ENCODE assay signal across 21 cellular contexts in the genomic region with DNA sequence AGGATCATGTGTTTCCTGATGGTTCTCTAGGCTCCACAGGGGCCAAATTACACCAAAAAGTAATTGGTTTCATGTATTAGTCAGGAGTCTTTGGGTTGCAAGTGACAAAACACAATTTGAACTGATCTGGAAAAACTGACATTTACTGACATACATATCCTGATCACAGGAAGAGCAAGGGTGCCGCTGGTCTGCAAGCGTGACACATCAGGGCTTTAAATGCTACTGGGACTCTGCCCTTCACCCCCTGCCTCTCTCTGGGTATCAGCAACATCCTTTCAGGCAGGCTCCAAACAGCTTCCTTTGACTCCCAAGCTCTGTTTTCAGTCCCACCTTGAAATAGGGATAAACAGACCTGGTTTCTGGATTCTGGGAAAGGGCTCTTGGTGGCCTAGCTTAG.
"Had no signal": no experiment of that assay in that cellular context is flagged by ENCODE, and none has a peak within 500 bp of the region (broad histone marks: within the 10 kb centered on the region; RNA-seq: fewer than 3 reads in every experiment).

No MANE protein-coding gene starts in this region.

- H3K4me1 Mint-ChIP-seq: mesothelial cell of epicardium, nephron progenitor cell, WTC11 had no signal

- H3K27ac Mint-ChIP-seq: mesothelial cell of epicardium, nephron progenitor cell, WTC11 had no signal

- H3K4me3 Mint-ChIP-seq: mesothelial cell of epicardium; nephron progenitor cell; stimulated activated naive CD8-positive, alpha-beta T cell treated with anti-CD3 and anti-CD28 coated beads, Interleukin-15, amount 100 ng/mL, for 72 hours; WTC11 had no signal

- H3K27me3 Mint-ChIP-seq: stimulated activated naive CD8-positive, alpha-beta T cell treated with anti-CD3 and anti-CD28 coated beads, Interleukin-15, amount 100 ng/mL, for 72 hours had no signal

- ATAC-seq: esophagus mucosa; gastrocnemius medialis; left lobe of liver; stimulated activated naive CD8-positive, alpha-beta T cell treated with anti-CD3 and anti-CD28 coated beads, Interleukin-15, amount 100 ng/mL, for 72 hours; WTC11 had no signal

- DNase-seq: activated CD4-positive, alpha-beta T cell treated with anti-CD3 and anti-CD28 coated beads, Interleukin-2, amount 50 U/mL, for 4 hours; activated gamma-delta T cell; activated T-cell treated with anti-CD3 and anti-CD28 coated beads for 4 hours; anterior cingulate cortex; brain microvascular endothelial cell; central memory CD4-positive, alpha-beta T cell; effector CD4-positive, alpha-beta T cell; gastrocnemius medialis; head of caudate nucleus; kidney; nephron progenitor cell; nucleus accumbens; sigmoid colon; stimulated activated naive CD8-positive, alpha-beta T cell treated with anti-CD3 and anti-CD28 coated beads, Interleukin-15, amount 100 ng/mL, for 72 hours; SW 1271; transverse colon; uterus had no signal
